2 cellular contexts compared by ENCODE assay signal in genomic region chr6:29295181-29295585, GRCh38.
TF ChIP-seq lines count a peak whose summit lies in the region.

No MANE protein-coding gene starts in this region.

TF ChIP-seq in H1, 55 proteins besides CTCF, POLR2A, EP300 and RAD21:
- TF ChIP-seq SRF (IDR thresholded peaks at IDR 0.05; ENCODE audit: low read depth, low read length) (no peak), KDM1A (IDR thresholded peaks at IDR 0.05; ENCODE audit: borderline replicate concordance, low read length) (no peak), KDM5A (IDR thresholded peaks at IDR 0.05; ENCODE audit: low read length) (no peak), POU5F1 (IDR thresholded peaks at IDR 0.05; ENCODE audit: low read depth, low read length) (no peak), POLR2AphosphoS5 (IDR thresholded peaks at IDR 0.05; ENCODE audit: low read depth, low read length) (no peak), TAF1 (IDR thresholded peaks at IDR 0.05; ENCODE audit: low read depth, low read length) (no peak), TCF12 (IDR thresholded peaks at IDR 0.05; ENCODE audit: low read depth, low read length) (no peak), GABPA (IDR thresholded peaks at IDR 0.05; ENCODE audit: borderline replicate concordance, insufficient read depth, low read length) (no peak), GTF2F1 (IDR thresholded peaks at IDR 0.05; ENCODE audit: borderline replicate concordance, low read depth, low read length) (no peak), CTBP2 (IDR thresholded peaks at IDR 0.05; ENCODE audit: borderline replicate concordance, insufficient read depth, insufficient read length, low read length) (no peak), CHD2 (IDR thresholded peaks at IDR 0.05; ENCODE audit: low read length) (no peak), ATF3 (IDR thresholded peaks at IDR 0.05; ENCODE audit: insufficient read depth, low read depth, low read length) (no peak), KDM4A (IDR thresholded peaks at IDR 0.05; ENCODE audit: low read depth, low read length, severe bottlenecking) (no peak), E2F6 (IDR thresholded peaks at IDR 0.05) (no peak), RFX5 (IDR thresholded peaks at IDR 0.05; ENCODE audit: borderline replicate concordance, low read depth, low read length) (no peak), TBP (IDR thresholded peaks at IDR 0.05; ENCODE audit: low read depth, low read length) (no peak), TAF7 (optimal IDR thresholded peaks at IDR 0.05; ENCODE audit: borderline replicate concordance, low read depth, low read length) (no peak)

TF ChIP-seq in HepG2, 621 proteins besides CTCF, POLR2A, EP300 and RAD21:
- TF ChIP-seq ZNF496 (CRISPR knock-in tag; IDR thresholded peaks at IDR 0.05; ENCODE audit: insufficient replicate concordance): no peak
- no peak for TF ChIP-seq FOXK1 (CRISPR knock-in tag; IDR thresholded peaks at IDR 0.05; ENCODE audit: borderline replicate concordance, low read depth)
- no peak for TF ChIP-seq ZBTB3 (CRISPR knock-in tag; IDR thresholded peaks at IDR 0.05; ENCODE audit: borderline replicate concordance, low read depth)
- TF ChIP-seq RFX5 (IDR thresholded peaks at IDR 0.05; ENCODE audit: low read depth, low read length): no peak
- TF ChIP-seq ZFP91 (CRISPR knock-in tag; IDR thresholded peaks at IDR 0.05; ENCODE audit: borderline replicate concordance): no peak
- TF ChIP-seq FOXA1 (IDR thresholded peaks at IDR 0.05): no peak
- no peak for TF ChIP-seq FOXA1 (CRISPR knock-in tag; IDR thresholded peaks at IDR 0.05)
- TF ChIP-seq NFE2L1 (CRISPR knock-in tag; IDR thresholded peaks at IDR 0.05; ENCODE audit: borderline replicate concordance): no peak
- no peak for TF ChIP-seq DBP (CRISPR knock-in tag; IDR thresholded peaks at IDR 0.05; ENCODE audit: not compliant biosample characterization)
- TF ChIP-seq ZNF660 (CRISPR knock-in tag; IDR thresholded peaks at IDR 0.05; ENCODE audit: borderline replicate concordance, low read depth): no peak
- no peak for TF ChIP-seq ZNF280D (CRISPR knock-in tag; IDR thresholded peaks at IDR 0.05)
- no peak for TF ChIP-seq KAT8 (CRISPR knock-in tag; IDR thresholded peaks at IDR 0.05)
- TF ChIP-seq ZNF12 (CRISPR knock-in tag; IDR thresholded peaks at IDR 0.05): no peak
- no peak for TF ChIP-seq ZNF446 (CRISPR knock-in tag; IDR thresholded peaks at IDR 0.05)
- no peak for TF ChIP-seq ZNF629 (CRISPR knock-in tag; conservative IDR thresholded peaks at IDR 0.05)
- no peak for TF ChIP-seq ZFP90 (CRISPR knock-in tag; IDR thresholded peaks at IDR 0.05; ENCODE audit: borderline replicate concordance)
- TF ChIP-seq LBX2 (CRISPR knock-in tag; IDR thresholded peaks at IDR 0.05; ENCODE audit: borderline replicate concordance): no peak
TF ChIP-seq in HepG2: peak in this region for 0.
